9 cellular contexts compared by ENCODE assay signal in genomic region chr14:106694638-106695393, GRCh38.
DNase-seq lines count a peak whose midpoint lies in the region; ATAC-seq and TF ChIP-seq lines count a peak whose summit lies in the region.
"Had no signal": no experiment of that assay in that cellular context is flagged by ENCODE, and none has a peak within 500 bp of the region (broad histone marks: within the 10 kb centered on the region; RNA-seq: fewer than 3 reads in every experiment).

No MANE protein-coding gene starts in this region.

- ATAC-seq in HG03521 (IDR thresholded peaks at IDR 0.05; ENCODE audit: unreplicated experiment): peak; percentile 40

- intact Hi-C loops in lower leg skin (cut with DNase I; ENCODE audit: low total_unique reads): no loop called here

- TF ChIP-seq CTCF in epithelial cell of esophagus (IDR thresholded peaks at IDR 0.05; ENCODE audit: insufficient read depth, low read depth, low read length, missing control alignments) (no peak), lower leg skin (IDR thresholded peaks at IDR 0.05) (no peak)

- H3K4me3 ChIP-seq in epithelial cell of esophagus (ENCODE audit: low read length): no peak overlapping the region
- H3K4me3 ChIP-seq in lower leg skin (ENCODE audit: low read depth, poor library complexity, severe bottlenecking): no peak overlapping the region
- H3K4me3 ChIP-seq: HAP-1 had no signal

- DNase-seq in GDM1 (lab: John Stamatoyannopoulos, UW) (peak; percentile 78), epithelial cell of esophagus (ENCODE audit: low read depth) (peak; percentile 41), DMS79 treated with DMSO at 0.1 percent for 48 hours (lab: John Stamatoyannopoulos, UW) (no peak), lower leg skin (ENCODE audit: low spot score in 2 of 2) (no peak), superior temporal gyrus (ENCODE audit: extremely low spot score) (no peak)
- peak; percentile 30 to 37 (median 31) for DNase-seq in activated CD4-positive, CD25-positive, alpha-beta regulatory T cell (lab: John Stamatoyannopoulos, UW)
- DNase-seq in stimulated activated naive CD4-positive, alpha-beta T cell treated with Interleukin-2 at 50 U/mL for 16 hours (lab: John Stamatoyannopoulos, UW): peak; percentile 55

- no peak for TF ChIP-seq POLR2A in lower leg skin (IDR thresholded peaks at IDR 0.05)

- WGBS in lower leg skin, 2 donors: 52 to 59% methylated on average over 9 of the region's 19 CpGs

Comparison
In these comparisons a context has a peak if more than half of its experiments do, and no peak if none do; other contexts are left out.
1. DNase-seq: peak in GDM1 (single experiment), activated CD4-positive, CD25-positive, alpha-beta regulatory T cell (4 of 4), epithelial cell of esophagus (single experiment) and stimulated activated naive CD4-positive, alpha-beta T cell treated with Interleukin-2 at 50 U/mL for 16 hours (single experiment); none in DMS79 treated with DMSO at 0.1 percent for 48 hours (single experiment), lower leg skin (0 of 2) and superior temporal gyrus (single experiment).